In the genomic region with DNA sequence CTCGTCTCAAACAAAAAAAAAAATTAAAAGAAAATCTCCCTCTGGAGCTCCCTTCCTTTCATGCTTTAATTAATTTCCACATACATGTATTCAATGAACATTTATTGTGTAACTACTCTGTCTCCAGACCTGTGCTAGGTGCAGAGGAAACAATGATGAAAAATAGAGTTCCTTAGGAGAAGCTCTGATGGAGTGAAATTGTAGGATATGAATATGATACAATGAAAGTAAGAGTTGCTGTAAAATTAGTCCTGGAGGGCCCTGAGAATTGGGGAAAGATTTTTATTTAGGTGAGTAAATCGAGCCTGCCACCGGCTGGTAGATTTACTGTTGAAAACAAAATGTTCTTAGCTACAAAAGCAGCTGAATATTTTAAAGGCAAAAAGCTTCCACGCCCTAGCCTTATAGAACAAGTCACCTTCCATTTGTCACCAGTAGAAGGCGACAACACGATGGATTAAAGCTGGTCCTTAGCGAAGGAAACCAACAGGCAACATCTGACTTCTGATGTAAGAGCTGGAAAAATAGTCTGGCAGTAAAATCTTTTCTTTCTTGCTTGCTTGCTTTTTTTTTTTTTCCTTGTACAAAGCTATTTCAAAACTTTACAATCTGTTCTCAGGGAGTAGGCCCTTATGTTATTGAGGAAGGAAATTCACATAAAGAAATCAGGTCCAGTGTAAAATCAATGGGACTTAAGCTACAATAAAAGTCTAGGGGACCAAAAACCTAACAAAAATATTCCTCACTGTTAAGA, we compare ENCODE assay signal across 8 cellular contexts.
A peak's percentile ranks its signal among the peaks of the same experiment; 100 is the strongest.
DNase-seq lines count a peak whose midpoint lies in the region; ATAC-seq and TF ChIP-seq lines count a peak whose summit lies in the region.

No MANE protein-coding gene starts in this region.

- no peak overlapping the region for H3K4me3 ChIP-seq in epithelial cell of proximal tubule (ENCODE audit: low read depth, low read length)
- peak overlapping the region; percentile 3 for H3K4me3 ChIP-seq in mucosa of descending colon
- no peak overlapping the region for H3K4me3 ChIP-seq in uterus

- H3K4me1 ChIP-seq in mucosa of descending colon (ENCODE audit: low read depth) (peaks cover 7% of the 10 kb centered on the region), uterus (peaks cover 0 to 4% of the 10 kb centered on the region in 2 donors)

- no peak for TF ChIP-seq POLR2A in uterus (IDR thresholded peaks at IDR 0.05)

- no peak overlapping the region for H3K27ac Mint-ChIP-seq in activated naive CD4-positive, alpha-beta T cell treated with anti-CD3 and anti-CD28 coated beads, Interleukin-2, amount 50 U/mL, for 72 hours
- H3K27ac Mint-ChIP-seq in HFFc6, result no peak overlapping the region
- H3K27ac Mint-ChIP-seq in T-helper 17 cell, result no peak overlapping the region

- H3K4me1 Mint-ChIP-seq in HFFc6 (ENCODE audit: low read depth), result peaks cover 43% of the 10 kb centered on the region
- H3K4me1 Mint-ChIP-seq in T-helper 17 cell, result peaks cover 4% of the 10 kb centered on the region

- H3K36me3 ChIP-seq in mucosa of descending colon (ENCODE audit: low read depth) (no peaks in the 10 kb centered on the region), uterus (no peaks in the 10 kb centered on the region)

- peaks cover 3% of the 10 kb centered on the region for H3K27me3 Mint-ChIP-seq in HFFc6 (ENCODE audit: insufficient read depth)
- H3K27me3 Mint-ChIP-seq in T-helper 17 cell, result no peaks in the 10 kb centered on the region

- intact Hi-C loops in mucosa of descending colon (cut with DNase I, micrococcal nuclease) (loop anchor here in 1 of 2 donors (10.0 kb wide), 1 partner anchor 453 kb away; no protein-coding TSS in a partner anchor), uterus (cut with DNase I; ENCODE audit: low total_unique reads) (no loop called here)

- no peaks in the 10 kb centered on the region for H3K27me3 ChIP-seq in uterus

- no peaks in the 10 kb centered on the region for H3K36me3 Mint-ChIP-seq in activated naive CD4-positive, alpha-beta T cell treated with anti-CD3 and anti-CD28 coated beads, Interleukin-2, amount 50 U/mL, for 72 hours
- H3K36me3 Mint-ChIP-seq in HFFc6 (ENCODE audit: low read depth) (no peaks in the 10 kb centered on the region), T-helper 17 cell (ENCODE audit: low read depth) (no peaks in the 10 kb centered on the region)

- H3K9me3 ChIP-seq in T-helper 17 cell (ENCODE audit: control insufficient read depth, low read length, poor library complexity, severe bottlenecking) (no peaks in the 10 kb centered on the region), mucosa of descending colon (no peaks in the 10 kb centered on the region), uterus (no peaks in the 10 kb centered on the region)

- TF ChIP-seq CTCF in HFFc6 (IDR thresholded peaks at IDR 0.05), result peak; percentile 88
- TF ChIP-seq CTCF in epithelial cell of proximal tubule (conservative IDR thresholded peaks at IDR 0.05; ENCODE audit: low read depth, low read length), result peak; percentile 90
- peak; percentile 36 for TF ChIP-seq CTCF in mucosa of descending colon (IDR thresholded peaks at IDR 0.05)
- TF ChIP-seq CTCF in uterus (IDR thresholded peaks at IDR 0.05), result peak; percentile 61 to 79 (median 78)

- peak; percentile 60 to 77 for ATAC-seq in activated naive CD4-positive, alpha-beta T cell treated with anti-CD3 and anti-CD28 coated beads, Interleukin-2, amount 50 U/mL, for 72 hours
- ATAC-seq in T-helper 17 cell, result peak; percentile 59
- ATAC-seq in mucosa of descending colon, result peak; percentile 92

- H3K4me3 Mint-ChIP-seq in HFFc6 (no peak overlapping the region), T-helper 17 cell (no peak overlapping the region)

- DNase-seq in activated naive CD4-positive, alpha-beta T cell treated with anti-CD3 and anti-CD28 coated beads, Interleukin-2, amount 50 U/mL, for 72 hours (ENCODE audit: low spot score in 2 of 2), result peak in 1 of 2 donors; percentile 22
- no peak for DNase-seq in activated naive CD4-positive, alpha-beta T cell treated with anti-CD3 and anti-CD28 coated beads, Interleukin-2, amount 50 U/mL, for 16 hours
- DNase-seq in HFFc6 (peak; percentile 82), NCI-H1694 (lab: John Stamatoyannopoulos, UW) (peak; percentile 88), T-helper 17 cell (no peak), epithelial cell of proximal tubule (ENCODE audit: low read depth) (peak; percentile 67), mucosa of descending colon (peak in 1 of 3 donors; percentile 87), uterus (peak; percentile 42 to 62)

- H3K9me3 Mint-ChIP-seq in activated naive CD4-positive, alpha-beta T cell treated with anti-CD3 and anti-CD28 coated beads, Interleukin-2, amount 50 U/mL, for 72 hours, result peaks cover 0 to under 1% of the 10 kb centered on the region in 2 donors
- no peaks in the 10 kb centered on the region for H3K9me3 Mint-ChIP-seq in HFFc6

- H3K27ac ChIP-seq in uterus, result peak overlapping the region; percentile 40 to 41

Comparison
In these comparisons a context has a peak if more than half of its experiments do, and no peak if none do; other contexts are left out.
1. DNase-seq: peak in HFFc6 (single experiment), NCI-H1694 (single experiment), epithelial cell of proximal tubule (single experiment) and uterus (2 of 2); none in activated naive CD4-positive, alpha-beta T cell treated with anti-CD3 and anti-CD28 coated beads, Interleukin-2, amount 50 U/mL, for 16 hours (single experiment) and T-helper 17 cell (0 of 3).
2. CTCF ChIP-seq: peak in every context shown above with its lines; median percentile 90 in epithelial cell of proximal tubule; 88 in HFFc6; 78 in uterus; 36 in mucosa of descending colon.
3. Peak in every context shown above with its lines, with median percentiles within 50 percentile points of each other: ATAC-seq.